Comparison of ENCODE assay signal across 1 cellular context in the genomic region with DNA sequence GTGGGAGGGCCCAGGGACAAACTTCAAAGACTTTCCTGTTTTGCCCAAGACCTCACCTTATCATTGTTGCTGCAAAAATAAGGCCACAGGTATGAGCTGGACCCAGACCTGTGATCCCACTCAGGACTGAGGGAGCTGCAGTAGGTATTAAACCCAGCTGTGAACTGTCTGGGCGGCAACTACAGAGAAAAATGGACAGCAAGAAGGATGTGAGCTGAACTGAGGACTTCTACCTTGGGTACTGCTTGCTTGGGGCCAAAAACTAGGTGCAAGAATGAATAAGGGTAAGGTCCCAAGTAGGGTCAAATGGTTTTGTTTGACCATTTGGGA.
TF ChIP-seq lines count a peak whose summit lies in the region.

No MANE protein-coding gene starts in this region.

TF ChIP-seq in IMR-90, 13 proteins besides CTCF, POLR2A, EP300 and RAD21:
- no peak for TF ChIP-seq NFE2L2 (IDR thresholded peaks at IDR 0.05; ENCODE audit: low read depth, low read length)
- no peak for TF ChIP-seq RCOR1 (IDR thresholded peaks at IDR 0.05; ENCODE audit: insufficient replicate concordance, low read length)
- no peak for TF ChIP-seq MXI1 (IDR thresholded peaks at IDR 0.05; ENCODE audit: borderline replicate concordance, low read depth, low read length)
- no peak for TF ChIP-seq BHLHE40 (IDR thresholded peaks at IDR 0.05; ENCODE audit: low read depth, low read length)
- TF ChIP-seq CEBPB (IDR thresholded peaks at IDR 0.05; ENCODE audit: low read depth, low read length) = no peak
- no peak for TF ChIP-seq MAZ (IDR thresholded peaks at IDR 0.05; ENCODE audit: borderline replicate concordance, low read depth, low read length)
- TF ChIP-seq SMC3 (IDR thresholded peaks at IDR 0.05; ENCODE audit: low read depth, low read length) = no peak
- no peak for TF ChIP-seq FOS (IDR thresholded peaks at IDR 0.05; ENCODE audit: low read depth, low read length)
- no peak for TF ChIP-seq MAFK (IDR thresholded peaks at IDR 0.05; ENCODE audit: low read depth, low read length)
- TF ChIP-seq CHD1 (IDR thresholded peaks at IDR 0.05; ENCODE audit: low read depth, low read length) = no peak
- TF ChIP-seq, protein P1, sequence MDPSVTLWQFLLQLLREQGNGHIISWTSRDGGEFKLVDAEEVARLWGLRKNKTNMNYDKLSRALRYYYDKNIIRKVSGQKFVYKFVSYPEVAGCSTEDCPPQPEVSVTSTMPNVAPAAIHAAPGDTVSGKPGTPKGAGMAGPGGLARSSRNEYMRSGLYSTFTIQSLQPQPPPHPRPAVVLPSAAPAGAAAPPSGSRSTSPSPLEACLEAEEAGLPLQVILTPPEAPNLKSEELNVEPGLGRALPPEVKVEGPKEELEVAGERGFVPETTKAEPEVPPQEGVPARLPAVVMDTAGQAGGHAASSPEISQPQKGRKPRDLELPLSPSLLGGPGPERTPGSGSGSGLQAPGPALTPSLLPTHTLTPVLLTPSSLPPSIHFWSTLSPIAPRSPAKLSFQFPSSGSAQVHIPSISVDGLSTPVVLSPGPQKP (IDR thresholded peaks at IDR 0.05; ENCODE audit: borderline replicate concordance, low read depth, low read length) = no peak
- TF ChIP-seq RFX5 (IDR thresholded peaks at IDR 0.05; ENCODE audit: low read depth, low read length) = no peak
- TF ChIP-seq, protein P2, sequence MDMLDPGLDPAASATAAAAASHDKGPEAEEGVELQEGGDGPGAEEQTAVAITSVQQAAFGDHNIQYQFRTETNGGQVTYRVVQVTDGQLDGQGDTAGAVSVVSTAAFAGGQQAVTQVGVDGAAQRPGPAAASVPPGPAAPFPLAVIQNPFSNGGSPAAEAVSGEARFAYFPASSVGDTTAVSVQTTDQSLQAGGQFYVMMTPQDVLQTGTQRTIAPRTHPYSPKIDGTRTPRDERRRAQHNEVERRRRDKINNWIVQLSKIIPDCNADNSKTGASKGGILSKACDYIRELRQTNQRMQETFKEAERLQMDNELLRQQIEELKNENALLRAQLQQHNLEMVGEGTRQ (IDR thresholded peaks at IDR 0.05; ENCODE audit: low read depth, low read length) = no peak
